ENCODE assay signal across 21 cellular contexts in the genomic region with DNA sequence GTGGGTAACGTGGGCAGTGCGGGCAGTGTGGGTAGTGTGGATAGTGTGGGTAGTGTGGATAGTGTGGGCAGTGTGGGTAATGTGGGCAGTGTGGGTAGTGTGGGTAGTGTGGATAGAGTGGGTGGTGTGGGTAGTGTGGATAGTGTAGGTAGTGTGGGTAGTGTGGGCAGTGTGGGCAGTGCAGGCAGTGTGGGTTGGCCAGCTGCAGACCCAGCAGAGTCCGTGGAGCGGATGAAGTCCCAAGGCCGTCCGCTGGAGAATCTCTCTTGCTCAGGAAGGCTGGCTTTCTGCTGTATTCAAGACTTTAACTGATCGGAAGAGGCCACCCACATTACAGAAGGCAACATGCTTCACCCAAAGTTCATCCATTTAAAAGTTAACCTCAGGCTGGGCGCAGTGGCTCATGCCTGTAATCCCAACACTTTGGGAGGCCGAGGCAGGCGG. TPM values are rescaled to one million over a fixed set of nuclear protein-coding genes. Genes with fewer than 3 reads are reported as not detected.
"Had no signal": no experiment of that assay in that cellular context is flagged by ENCODE, and none has a peak within 500 bp of the region (broad histone marks: within the 10 kb centered on the region; RNA-seq: fewer than 3 reads in every experiment).

No MANE protein-coding gene starts in this region.

- H3K27me3 ChIP-seq: right atrium auricular region had no signal

- H3K9me3 Mint-ChIP-seq: activated CD4-positive, alpha-beta memory T cell treated with anti-CD3 and anti-CD28 coated beads for 36 hours; activated naive CD8-positive, alpha-beta T cell treated with anti-CD3 and anti-CD28 coated beads for 36 hours; central memory CD8-positive, alpha-beta T cell; naive thymus-derived CD4-positive, alpha-beta T cell had no signal

- H3K27ac Mint-ChIP-seq: activated CD4-positive, alpha-beta memory T cell treated with anti-CD3 and anti-CD28 coated beads for 36 hours; activated CD4-positive, alpha-beta T cell treated with anti-CD3 and anti-CD28 coated beads for 36 hours; brain; T-helper 17 cell had no signal

- H3K27ac ChIP-seq: epithelial cell of prostate, gastrocnemius medialis, heart left ventricle, right atrium auricular region, transverse colon had no signal

- H3K4me1 Mint-ChIP-seq: activated CD4-positive, alpha-beta T cell treated with anti-CD3 and anti-CD28 coated beads for 36 hours; central memory CD8-positive, alpha-beta T cell; naive thymus-derived CD4-positive, alpha-beta T cell; T-helper 17 cell had no signal

- ATAC-seq: activated CD4-positive, alpha-beta T cell treated with anti-CD3 and anti-CD28 coated beads for 36 hours; gastrocnemius medialis; heart left ventricle; mucosa of descending colon; naive thymus-derived CD4-positive, alpha-beta T cell; SK-N-SH treated with all-trans-retinoic acid at 6 μM for 48 hours; T-helper 17 cell had no signal

- H3K9me3 ChIP-seq: gastrocnemius medialis, heart left ventricle, mucosa of descending colon, right atrium auricular region, transverse colon had no signal

- H3K4me3 Mint-ChIP-seq: activated CD4-positive, alpha-beta memory T cell treated with anti-CD3 and anti-CD28 coated beads for 36 hours; activated CD4-positive, alpha-beta T cell treated with anti-CD3 and anti-CD28 coated beads for 36 hours; activated naive CD8-positive, alpha-beta T cell treated with anti-CD3 and anti-CD28 coated beads for 36 hours; brain; central memory CD8-positive, alpha-beta T cell; naive thymus-derived CD4-positive, alpha-beta T cell; T-helper 17 cell had no signal

- H3K4me1 ChIP-seq: gastrocnemius medialis, right atrium auricular region, transverse colon had no signal

- H3K36me3 Mint-ChIP-seq: activated CD4-positive, alpha-beta memory T cell treated with anti-CD3 and anti-CD28 coated beads for 36 hours; activated naive CD8-positive, alpha-beta T cell treated with anti-CD3 and anti-CD28 coated beads for 36 hours; brain; naive thymus-derived CD4-positive, alpha-beta T cell had no signal

- H3K4me3 ChIP-seq: gastrocnemius medialis, heart left ventricle, mucosa of descending colon, right atrium auricular region, transverse colon had no signal

- DNase-seq: activated CD4-positive, alpha-beta memory T cell treated with anti-CD3 and anti-CD28 coated beads for 36 hours; activated CD4-positive, alpha-beta T cell treated with anti-CD3 and anti-CD28 coated beads for 36 hours; activated naive CD8-positive, alpha-beta T cell treated with anti-CD3 and anti-CD28 coated beads for 36 hours; activated T-cell treated with anti-CD3 and anti-CD28 coated beads, Interleukin-2, amount 50 U/mL, for 48 hours; gastrocnemius medialis; heart left ventricle; mammary epithelial cell; small intestine; stimulated activated CD4-positive, alpha-beta T cell treated with anti-CD3 and anti-CD28 coated beads, Interleukin-4, amount 100 ng/mL, for 24 hours; stimulated activated naive CD4-positive, alpha-beta T cell treated with Interleukin-2 at 50 U/mL for 16 hours; substantia nigra; T-helper 17 cell; transverse colon had no signal

- H3K36me3 ChIP-seq: gastrocnemius medialis, heart left ventricle, right atrium auricular region, transverse colon had no signal

RNA-seq across cellular contexts. Expression of a gene that starts 26.0 kb away (rescaled TPM):
- total RNA-seq: activated CD4-positive, alpha-beta memory T cell treated with anti-CD3 and anti-CD28 coated beads for 36 hours; activated CD4-positive, alpha-beta T cell treated with anti-CD3 and anti-CD28 coated beads for 36 hours; activated naive CD8-positive, alpha-beta T cell treated with anti-CD3 and anti-CD28 coated beads for 36 hours; fibroblast of lung; gastrocnemius medialis; heart left ventricle; mammary epithelial cell; mucosa of descending colon; naive thymus-derived CD4-positive, alpha-beta T cell; right atrium auricular region; T-helper 17 cell; transverse colon had no signal
- polyA plus RNA-seq: fibroblast of lung; heart left ventricle; mammary epithelial cell; naive thymus-derived CD4-positive, alpha-beta T cell; small intestine had no signal

RNA-seq across cellular contexts. Expression of a gene that starts 41.4 kb away (rescaled TPM):
- total RNA-seq: activated CD4-positive, alpha-beta memory T cell treated with anti-CD3 and anti-CD28 coated beads for 36 hours; activated CD4-positive, alpha-beta T cell treated with anti-CD3 and anti-CD28 coated beads for 36 hours; activated naive CD8-positive, alpha-beta T cell treated with anti-CD3 and anti-CD28 coated beads for 36 hours; fibroblast of lung; gastrocnemius medialis; heart left ventricle; mammary epithelial cell; naive thymus-derived CD4-positive, alpha-beta T cell; right atrium auricular region; T-helper 17 cell; transverse colon had no signal
- polyA plus RNA-seq: fibroblast of lung; heart left ventricle; mammary epithelial cell; naive thymus-derived CD4-positive, alpha-beta T cell; small intestine had no signal

RNA-seq across cellular contexts. Expression of a gene that starts 49.0 kb away (rescaled TPM):
- total RNA-seq: activated CD4-positive, alpha-beta memory T cell treated with anti-CD3 and anti-CD28 coated beads for 36 hours; activated CD4-positive, alpha-beta T cell treated with anti-CD3 and anti-CD28 coated beads for 36 hours; activated naive CD8-positive, alpha-beta T cell treated with anti-CD3 and anti-CD28 coated beads for 36 hours; fibroblast of lung; gastrocnemius medialis; heart left ventricle; mammary epithelial cell; mucosa of descending colon; naive thymus-derived CD4-positive, alpha-beta T cell; right atrium auricular region; T-helper 17 cell; transverse colon had no signal
- polyA plus RNA-seq: fibroblast of lung; heart left ventricle; mammary epithelial cell; naive thymus-derived CD4-positive, alpha-beta T cell; small intestine had no signal
